ENCODE assay signal across 8 cellular contexts in the genomic region with DNA sequence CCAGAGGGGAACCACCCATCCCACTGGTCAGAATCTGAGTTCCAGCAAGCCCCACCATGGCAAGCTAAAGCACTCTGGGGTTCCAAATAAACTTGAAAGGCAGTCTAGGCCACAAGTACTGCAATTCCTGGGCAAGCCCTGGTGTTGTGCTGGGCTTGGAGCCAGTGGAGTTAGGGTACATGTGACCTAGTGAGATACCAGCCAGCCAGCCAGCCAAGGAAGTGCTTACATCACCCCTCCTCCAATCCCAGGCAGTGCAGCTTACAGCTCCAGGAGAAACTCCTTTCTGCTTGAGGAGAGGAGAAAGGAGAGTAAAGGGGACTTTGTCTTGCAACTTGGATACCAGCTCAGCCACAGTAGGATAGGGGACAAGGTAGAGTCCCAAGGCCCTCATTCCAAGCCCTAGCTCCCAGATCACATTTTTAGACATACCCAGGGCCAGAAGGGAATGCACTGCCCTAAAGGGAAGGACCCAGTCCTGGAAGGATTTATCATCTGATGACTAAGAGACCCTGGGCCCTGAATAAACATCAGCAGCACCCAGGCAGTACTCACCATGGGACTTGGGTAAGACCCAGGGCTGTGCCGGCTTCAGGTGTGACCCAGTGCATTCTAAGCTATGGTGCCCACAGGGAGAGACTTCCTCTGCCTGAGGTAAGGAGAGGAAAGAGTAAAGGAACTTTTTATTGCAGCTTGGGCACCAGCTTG.
DNase-seq lines count a peak whose midpoint lies in the region; ATAC-seq and TF ChIP-seq lines count a peak whose summit lies in the region.
"Not testable (repeated sequence)": the region's sequence is repeated elsewhere in the genome, so short reads cannot be mapped to it uniquely, and the experiment has no call there.

No MANE protein-coding gene starts in this region.

- not testable (repeated sequence) for TF ChIP-seq CTCF in right lobe of liver (IDR thresholded peaks at IDR 0.05); psoas muscle (IDR thresholded peaks at IDR 0.05); upper lobe of left lung (IDR thresholded peaks at IDR 0.05)

- DNase-seq in Daoy (ENCODE audit: low read depth) (peak; percentile 82), M059J (ENCODE audit: low read depth) (peak; percentile 90), UCSD-AML1 (lab: John Stamatoyannopoulos, UW; ENCODE audit: unreplicated experiment) (peak; percentile 10), glomerular endothelial cell (ENCODE audit: extremely low read depth, low read depth, low spot score) (peak; percentile 63), right lobe of liver (peak; percentile 52 to 65 (median 62)), psoas muscle (peak; percentile 76 to 88), upper lobe of left lung (peak in 1 of 2 donors; percentile 80)

- not testable (repeated sequence) for H3K9me3 ChIP-seq in right lobe of liver, psoas muscle, upper lobe of left lung

- not testable (repeated sequence) for TF ChIP-seq EP300 in upper lobe of left lung (IDR thresholded peaks at IDR 0.05)

- not testable (repeated sequence) for H3K4me1 ChIP-seq in right lobe of liver, psoas muscle, upper lobe of left lung

- H3K27ac ChIP-seq in cingulate gyrus (ENCODE audit: low read depth, low read length) = peak overlapping the region; percentile 69
- H3K27ac ChIP-seq in right lobe of liver = not testable (repeated sequence)
- H3K27ac ChIP-seq in psoas muscle = peak overlapping the region; percentile 11
- H3K27ac ChIP-seq in upper lobe of left lung = peak overlapping the region in 2 of 4 donors; percentile 24 to 45

- not testable (repeated sequence) for H3K27me3 ChIP-seq in right lobe of liver; psoas muscle (ENCODE audit: insufficient read depth in 3 of 3, low read length in 2 of 3); upper lobe of left lung

- 100% methylated on average over 1 of the region's 1 CpG for WGBS in right lobe of liver (ENCODE audit: insufficient coverage, low coverage, low lambda C conversion rate, missing lambda C conversion rate)
- 95 to 96% (median 95%) methylated on average over 1 of the region's 1 CpG for WGBS in psoas muscle, 3 donors
- 100% methylated on average over 1 of the region's 1 CpG; no CpG with 5 or more reads in 1 of the 2 donors for whole genome bisulfite sequencing in upper lobe of left lung, 2 donors

- ATAC-seq in right lobe of liver (peak; percentile 70 to 91 (median 84)), psoas muscle (peak; percentile 92 to 94 (median 93)), upper lobe of left lung (ENCODE audit: low FRiP score in 2 of 2) (peak; percentile 61 to 74)

- intact Hi-C loops in right lobe of liver (cut with DNase I); psoas muscle (cut with DNase I): not testable (repeated sequence)

- TF ChIP-seq POLR2A in right lobe of liver (IDR thresholded peaks at IDR 0.05); upper lobe of left lung (IDR thresholded peaks at IDR 0.05): not testable (repeated sequence)

- not testable (repeated sequence) for H3K4me3 ChIP-seq in right lobe of liver, psoas muscle, upper lobe of left lung

- H3K36me3 ChIP-seq in right lobe of liver; psoas muscle (ENCODE audit: insufficient read depth in 1 of 2, low read depth in 1 of 2); upper lobe of left lung: not testable (repeated sequence)
